ENCODE assay signal across 19 cellular contexts in the genomic region with DNA sequence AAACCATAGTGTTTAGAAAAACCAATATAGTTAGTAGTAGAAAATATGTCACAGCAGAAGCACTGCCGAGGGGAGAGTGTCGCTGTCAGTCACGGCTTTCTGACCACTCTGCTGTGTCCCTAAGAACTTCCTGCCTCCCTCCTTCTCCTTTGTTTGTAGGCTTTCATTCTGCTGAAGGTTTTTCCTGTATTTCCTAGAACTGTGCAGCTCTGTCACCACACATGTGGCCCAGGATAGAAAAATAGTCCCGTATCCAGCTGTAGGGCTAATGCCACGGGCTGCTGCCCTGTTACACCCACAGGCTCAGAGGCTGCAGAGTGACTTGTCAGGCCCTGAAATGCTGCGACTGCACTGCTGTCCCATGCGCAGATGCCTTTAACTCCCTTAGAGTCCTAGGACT.
"Had no signal": no experiment of that assay in that cellular context is flagged by ENCODE, and none has a peak within 500 bp of the region (broad histone marks: within the 10 kb centered on the region; RNA-seq: fewer than 3 reads in every experiment).

No MANE protein-coding gene starts in this region.

- H3K9me3 ChIP-seq: gastrocnemius medialis, heart right ventricle, ovary, stomach, thyroid gland had no signal

- H3K4me3 ChIP-seq: gastrocnemius medialis, heart right ventricle, ovary, stomach, thyroid gland had no signal

- ATAC-seq: activated CD8-positive, alpha-beta T cell treated with anti-CD3 and anti-CD28 coated beads, Interleukin-2, amount 10 ng/mL, durations not matched to agents 7 days and 5 days; effector memory CD8-positive, alpha-beta T cell; gastrocnemius medialis; left lobe of liver; T-helper 17 cell had no signal

- H3K27ac Mint-ChIP-seq: activated B cell treated with CpG ODN at 0.5 μM for 24 hours; activated CD8-positive, alpha-beta T cell treated with anti-CD3 and anti-CD28 coated beads, Interleukin-2, amount 10 ng/mL, durations not matched to agents 7 days and 5 days; activated naive CD8-positive, alpha-beta T cell; brain; T-helper 17 cell had no signal

- DNase-seq: activated B cell treated with CpG ODN at 0.5 μM for 24 hours; activated CD4-positive, alpha-beta T cell treated with anti-CD3 and anti-CD28 coated beads for 48 hours; activated CD8-positive, alpha-beta memory T cell treated with anti-CD3 and anti-CD28 coated beads, Interleukin-2, amount 50 U/mL, for 4 hours; activated CD8-positive, alpha-beta T cell treated with anti-CD3 and anti-CD28 coated beads, Interleukin-2, amount 10 ng/mL, durations not matched to agents 7 days and 5 days; activated gamma-delta T cell; activated T-cell treated with anti-CD3 and anti-CD28 coated beads, Interleukin-2, amount 50 U/mL, for 48 hours; effector memory CD8-positive, alpha-beta T cell; gastrocnemius medialis; heart right ventricle; islet precursor cell; ovary; stimulated activated CD4-positive, alpha-beta T cell treated with anti-CD3 and anti-CD28 coated beads, Interleukin-12 subunit alpha, Interleukin-12 subunit beta, amount 100 ng/mL, for 4 hours; stimulated activated CD4-positive, alpha-beta T cell treated with anti-CD3 and anti-CD28 coated beads, Interleukin-2, amount 100 ng/mL, for 24 hours; stomach; T-helper 17 cell; thyroid gland had no signal

- H3K27me3 ChIP-seq: gastrocnemius medialis, heart right ventricle, ovary, stomach, thyroid gland had no signal

- H3K36me3 ChIP-seq: ovary had no signal

- H3K27ac ChIP-seq: gastrocnemius medialis, heart right ventricle, ovary, stomach, thyroid gland had no signal

- H3K9me3 Mint-ChIP-seq: activated B cell treated with CpG ODN at 0.5 μM for 24 hours; brain; effector memory CD8-positive, alpha-beta T cell had no signal

- H3K4me1 ChIP-seq: gastrocnemius medialis, heart right ventricle, stomach, thyroid gland had no signal

- H3K4me1 Mint-ChIP-seq: activated B cell treated with CpG ODN at 0.5 μM for 24 hours, brain, T-helper 17 cell had no signal

- H3K4me3 Mint-ChIP-seq: activated B cell treated with CpG ODN at 0.5 μM for 24 hours; activated CD8-positive, alpha-beta T cell treated with anti-CD3 and anti-CD28 coated beads, Interleukin-2, amount 10 ng/mL, durations not matched to agents 7 days and 5 days; activated naive CD8-positive, alpha-beta T cell; brain; effector memory CD8-positive, alpha-beta T cell; T-helper 17 cell had no signal

- H3K27me3 Mint-ChIP-seq: activated B cell treated with CpG ODN at 0.5 μM for 24 hours; activated naive CD8-positive, alpha-beta T cell; brain; effector memory CD8-positive, alpha-beta T cell; T-helper 17 cell had no signal
